ENCODE assay signal across 25 cellular contexts in the genomic region with DNA sequence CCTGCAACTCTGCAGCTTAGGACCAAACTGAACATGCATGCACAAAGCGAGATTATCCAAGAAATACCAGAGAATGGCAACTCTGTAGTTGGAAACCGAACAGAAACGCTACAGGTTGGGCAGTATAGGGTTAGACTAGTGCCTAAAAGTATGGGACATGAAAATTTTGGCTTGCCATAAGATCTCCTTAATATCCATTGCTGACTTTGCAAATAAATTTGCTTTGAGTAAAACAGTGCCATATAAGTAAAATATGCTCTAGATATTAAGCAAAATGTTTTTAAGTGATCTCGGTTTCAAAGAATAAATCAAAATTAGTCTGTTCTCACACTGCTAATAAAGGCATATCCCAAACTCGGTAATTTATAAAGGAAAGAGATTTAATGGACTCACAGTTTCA.
DNase-seq lines count a peak whose midpoint lies in the region; ATAC-seq, FAIRE-seq and TF ChIP-seq lines count a peak whose summit lies in the region.
"Had no signal": no experiment of that assay in that cellular context is flagged by ENCODE, and none has a peak within 500 bp of the region (broad histone marks: within the 10 kb centered on the region; RNA-seq: fewer than 3 reads in every experiment).

No MANE protein-coding gene starts in this region.

- CTCF ChIA-PET in HepG2 (lab: Yijun Ruan, JAX; ENCODE audit: low intra/inter-chr PET ratio, low total read pairs) = no interaction called here

- H3K79me2 ChIP-seq in HepG2 (ENCODE audit: insufficient read depth, low read length) = no peaks in the 10 kb centered on the region
- no peaks in the 10 kb centered on the region for H3K79me2 ChIP-seq in SU-DHL-6 (ENCODE audit: insufficient read depth, low read length)
- no peaks in the 10 kb centered on the region for H3K79me2 ChIP-seq in GM23248 (ENCODE audit: insufficient read depth)

- no peak overlapping the region for H3K9ac ChIP-seq in HepG2 (ENCODE audit: insufficient read depth, low read depth, low read length)
- H3K9ac ChIP-seq in SU-DHL-6 (ENCODE audit: low read length) = no peak overlapping the region
- H3K9ac ChIP-seq in GM23248 = no peak overlapping the region
- H3K9ac ChIP-seq: BLaER1 had no signal

- H3K27me3 ChIP-seq in HepG2 (ENCODE audit: control insufficient read depth in 1 of 2, insufficient read depth in 2 of 2, low read length in 2 of 2) = no peaks in the 10 kb centered on the region
- H3K27me3 ChIP-seq in right lobe of liver = no peaks in the 10 kb centered on the region
- H3K27me3 ChIP-seq in SU-DHL-6 (ENCODE audit: low read length) = no peaks in the 10 kb centered on the region
- no peaks in the 10 kb centered on the region for H3K27me3 ChIP-seq in thymus (ENCODE audit: control insufficient read depth, insufficient read depth)
- no peaks in the 10 kb centered on the region for H3K27me3 ChIP-seq in GM23248 (replicated peaks; ENCODE audit: insufficient read depth)
- H3K27me3 ChIP-seq: BE2C, BLaER1 had no signal

- TF ChIP-seq POLR2A in HepG2 (IDR thresholded peaks at IDR 0.05; ENCODE audit: insufficient read depth in 1 of 2, low read depth in 2 of 2, low read length in 2 of 2) (no peak), right lobe of liver (IDR thresholded peaks at IDR 0.05) (no peak)

- H4K20me1 ChIP-seq in HepG2 (ENCODE audit: insufficient read depth, low read length) (no peaks in the 10 kb centered on the region), SU-DHL-6 (ENCODE audit: low read depth, low read length) (no peaks in the 10 kb centered on the region; the same call in 1 of the 2 replicates), GM23248 (ENCODE audit: insufficient read depth) (no peaks in the 10 kb centered on the region)
- H4K20me1 ChIP-seq: BLaER1 had no signal

- POLR2A ChIA-PET in HepG2 (lab: Yijun Ruan, JAX) = no interaction called here

- H3F3A ChIP-seq in SU-DHL-6 (ENCODE audit: insufficient read depth) = no peaks in the 10 kb centered on the region
- H3F3A ChIP-seq in GM23248 (ENCODE audit: insufficient read depth) = no peaks in the 10 kb centered on the region

- H3K27ac ChIP-seq in HepG2 (ENCODE audit: extremely low read length, insufficient read depth, low read length) = no peak overlapping the region
- no peak overlapping the region for H3K27ac ChIP-seq in right lobe of liver
- H3K27ac ChIP-seq in SU-DHL-6 (ENCODE audit: low read depth, low read length) = no peak overlapping the region
- H3K27ac ChIP-seq in thymus (ENCODE audit: low read depth) = peak overlapping the region; percentile 18
- H3K27ac ChIP-seq in GM23248 = no peak overlapping the region
- H3K27ac ChIP-seq: 22Rv1, BLaER1 had no signal

- DNase-seq in HepG2 (ENCODE audit: low spot score) = no peak
- DNase-seq in right lobe of liver = no peak
- DNase-seq in GM23248 = no peak
- DNase-seq: ACHN; BE2C; C1 segment of cervical spinal cord; CD4-positive, alpha-beta memory T cell; CD4-positive, CD25-positive, alpha-beta regulatory T cell; CD8-positive, alpha-beta memory T cell; COR-L47; DMS 273 treated with DMSO at 0.1 percent for 48 hours; DMS153; DMS53; DMS79; DND-41; EL; GDM1 had no signal

- in situ Hi-C loops in HepG2 (cut with HindIII; ENCODE audit: extremely low pct_ligation_motif_present, low pct_unique_long_range_greater_than_20kb) (no loop called here), GM23248 (cut with MboI) (no loop called here)

- TF ChIP-seq CTCF in HepG2 (CRISPR knock-in tag; IDR thresholded peaks at IDR 0.05) = no peak
- no peak for TF ChIP-seq CTCF in right lobe of liver (IDR thresholded peaks at IDR 0.05)
- TF ChIP-seq CTCF in SU-DHL-6 (IDR thresholded peaks at IDR 0.05; ENCODE audit: insufficient read depth, low read length, poor library complexity, severe bottlenecking) = no peak

- TF ChIP-seq EP300 in HepG2 (IDR thresholded peaks at IDR 0.05; ENCODE audit: low read depth in 2 of 2, low read length in 2 of 2) (no peak), HepG2 (CRISPR knock-in tag; IDR thresholded peaks at IDR 0.05; ENCODE audit: borderline replicate concordance) (no peak)

- no peak overlapping the region for H3K4me2 ChIP-seq in HepG2 (ENCODE audit: low read depth, low read length)
- H3K4me2 ChIP-seq in SU-DHL-6 (ENCODE audit: low read depth, low read length, poor library complexity, severe bottlenecking) = no peak overlapping the region
- no peak overlapping the region for H3K4me2 ChIP-seq in GM23248 (ENCODE audit: unreplicated experiment)
- H3K4me2 ChIP-seq: BLaER1 had no signal

- H2AFZ ChIP-seq in HepG2 (ENCODE audit: low read length) = no peak overlapping the region
- H2AFZ ChIP-seq in SU-DHL-6 (ENCODE audit: low read depth, low read length, severe bottlenecking) = peak overlapping the region; percentile 21
- H2AFZ ChIP-seq in GM23248 = no peak overlapping the region

- H3K9me2 ChIP-seq in SU-DHL-6 (replicated peaks; ENCODE audit: insufficient read depth, low read length) (no peaks in the 10 kb centered on the region), GM23248 (ENCODE audit: insufficient read depth) (no peaks in the 10 kb centered on the region)

- TF ChIP-seq RAD21 in HepG2 (CRISPR knock-in tag; IDR thresholded peaks at IDR 0.05) = no peak

- H3K4me1 ChIP-seq in HepG2 (ENCODE audit: insufficient read depth, low read length) = no peaks in the 10 kb centered on the region
- H3K4me1 ChIP-seq in right lobe of liver = no peaks in the 10 kb centered on the region
- no peaks in the 10 kb centered on the region for H3K4me1 ChIP-seq in thymus (ENCODE audit: control insufficient read depth, insufficient read depth, low read length)
- no peaks in the 10 kb centered on the region for H3K4me1 ChIP-seq in GM23248 (ENCODE audit: insufficient read depth)
- H3K4me1 ChIP-seq: BE2C, BLaER1 had no signal

- intact Hi-C loops in HepG2 (cut with micrococcal nuclease; ENCODE audit: unreplicated experiment) = no loop called here
- intact Hi-C loops in right lobe of liver (cut with DNase I) = no loop called here

- no peak for FAIRE-seq in HepG2 (lab: Jason Lieb, UNC)
- FAIRE-seq: GM12878, GM12892, GM18507 had no signal

- ATAC-seq in HepG2 = no peak
- no peak for ATAC-seq in right lobe of liver
- ATAC-seq in HG02885 (IDR thresholded peaks at IDR 0.05; ENCODE audit: poor library complexity, unreplicated experiment) = no peak
- ATAC-seq: GM12878 had no signal

- H3K36me3 ChIP-seq in HepG2 (replicated peaks in 1 of 2; ENCODE audit: control insufficient read depth in 1 of 2, insufficient read depth in 2 of 2, low read length in 2 of 2) (no peaks in the 10 kb centered on the region), right lobe of liver (no peaks in the 10 kb centered on the region), SU-DHL-6 (ENCODE audit: low read length) (no peaks in the 10 kb centered on the region), thymus (ENCODE audit: control insufficient read depth, insufficient read depth) (no peaks in the 10 kb centered on the region), GM23248 (ENCODE audit: low read depth) (no peaks in the 10 kb centered on the region)
- H3K36me3 ChIP-seq: BE2C, BLaER1 had no signal

- H3K9me3 ChIP-seq in HepG2 (ENCODE audit: low read length) = peaks cover 69% of the 10 kb centered on the region
- H3K9me3 ChIP-seq in right lobe of liver = no peaks in the 10 kb centered on the region
- no peaks in the 10 kb centered on the region; the same call in 1 of the 2 replicates for H3K9me3 ChIP-seq in SU-DHL-6 (ENCODE audit: insufficient read depth, low read length)
- H3K9me3 ChIP-seq in thymus (ENCODE audit: control insufficient read depth) = no peaks in the 10 kb centered on the region
- H3K9me3 ChIP-seq in GM23248 (ENCODE audit: low read depth) = no peaks in the 10 kb centered on the region
- H3K9me3 ChIP-seq: BE2C, BLaER1 had no signal

- WGBS in HepG2 (ENCODE audit: low lambda C conversion rate) = under 1% methylated on average over 5 of the region's 5 CpGs
- WGBS in right lobe of liver (ENCODE audit: insufficient coverage, low coverage, low lambda C conversion rate, missing lambda C conversion rate) = 62% methylated on average over 5 of the region's 5 CpGs
- WGBS in thymus = 89% methylated on average over 5 of the region's 5 CpGs
- WGBS in GM23248 (ENCODE audit: low coverage in 1 of 2, low lambda C conversion rate in 2 of 2, missing lambda C conversion rate in 2 of 2), 2 experiments = 58 to 60% methylated on average over 5 of the region's 5 CpGs

- no peak overlapping the region for H3K4me3 ChIP-seq in HepG2 (replicated peaks in 1 of 3; ENCODE audit: insufficient read depth in 1 of 3, low read depth in 2 of 3, low read length in 3 of 3)
- no peak overlapping the region for H3K4me3 ChIP-seq in right lobe of liver
- no peak overlapping the region for H3K4me3 ChIP-seq in SU-DHL-6 (ENCODE audit: insufficient read depth, low read length, poor library complexity, severe bottlenecking)
- H3K4me3 ChIP-seq in thymus (ENCODE audit: low read length) = no peak overlapping the region
- no peak overlapping the region for H3K4me3 ChIP-seq in GM23248
- H3K4me3 ChIP-seq: BLaER1, GM12878 had no signal

- no TSS peak for BruUV-seq in HepG2 (replicated peaks; lab: Mats Ljungman, UMichigan)

TF ChIP-seq in HepG2, 621 proteins besides CTCF, POLR2A, EP300 and RAD21:
- peak; percentile 63; the same call in 1 of the 2 replicates for TF ChIP-seq MAFF (IDR thresholded peaks at IDR 0.05; ENCODE audit: low read depth, low read length)
- TF ChIP-seq, protein P1, sequence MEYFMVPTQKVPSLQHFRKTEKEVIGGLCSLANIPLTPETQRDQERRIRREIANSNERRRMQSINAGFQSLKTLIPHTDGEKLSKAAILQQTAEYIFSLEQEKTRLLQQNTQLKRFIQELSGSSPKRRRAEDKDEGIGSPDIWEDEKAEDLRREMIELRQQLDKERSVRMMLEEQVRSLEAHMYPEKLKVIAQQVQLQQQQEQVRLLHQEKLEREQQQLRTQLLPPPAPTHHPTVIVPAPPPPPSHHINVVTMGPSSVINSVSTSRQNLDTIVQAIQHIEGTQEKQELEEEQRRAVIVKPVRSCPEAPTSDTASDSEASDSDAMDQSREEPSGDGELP (IDR thresholded peaks at IDR 0.05; ENCODE audit: borderline replicate concordance, low read depth) = no peak
- peak in 1 of 2 experiments; percentile 76; a peak in 3 of 4 replicates for TF ChIP-seq MAFK (conservative IDR thresholded peaks at IDR 0.05 in 1 of 2, IDR thresholded peaks at IDR 0.05 in 1 of 2; ENCODE audit: low read length in 2 of 2)
